In genomic region chr20:43955244-43956191, GRCh38 we compare ENCODE assay signal across 9 cellular contexts. TPM values are rescaled to one million over a fixed set of nuclear protein-coding genes. Genes with fewer than 3 reads are reported as not detected.
DNase-seq lines count a peak whose midpoint lies in the region; ATAC-seq and TF ChIP-seq lines count a peak whose summit lies in the region.
"Had no signal": no experiment of that assay in that cellular context is flagged by ENCODE, and none has a peak within 500 bp of the region (broad histone marks: within the 10 kb centered on the region; RNA-seq: fewer than 3 reads in every experiment).

No MANE protein-coding gene starts in this region.

- peaks cover 29 to 50% of the 10 kb centered on the region in 2 experiments for H3K4me1 ChIP-seq in neutrophil (ENCODE audit: control insufficient read depth in 1 of 2, insufficient read depth in 1 of 2, low read depth in 1 of 2, low read length in 1 of 2)

- peak overlapping the region; percentile 76 for H3K4me3 Mint-ChIP-seq in T-helper 17 cell
- no peak overlapping the region for H3K4me3 Mint-ChIP-seq in brain

- DNase-seq in CD1c-positive myeloid dendritic cell (ENCODE audit: extremely low spot score) (peak; percentile 61), T-helper 17 cell (peak in 2 of 3 donors; percentile 17 to 38), ecto neural progenitor cell (ENCODE audit: low spot score) (no peak)

- H3K36me3 ChIP-seq in neutrophil, result no peaks in the 10 kb centered on the region
- H3K36me3 ChIP-seq: Peyer's patch had no signal

- TF ChIP-seq CTCF in brain (conservative IDR thresholded peaks at IDR 0.05) (no peak), neutrophil (IDR thresholded peaks at IDR 0.05) (no peak)

- H3K4me1 Mint-ChIP-seq in T-helper 17 cell, result peaks cover 66% of the 10 kb centered on the region
- peaks cover 60% of the 10 kb centered on the region for H3K4me1 Mint-ChIP-seq in brain

- peak overlapping the region; percentile 78 for H3K27ac ChIP-seq in neutrophil

- H3K27me3 Mint-ChIP-seq in T-helper 17 cell (peaks cover 17% of the 10 kb centered on the region), brain (peaks cover 14% of the 10 kb centered on the region)

- ATAC-seq in GM19463 (IDR thresholded peaks at IDR 0.05; ENCODE audit: unreplicated experiment), result peak; percentile 65
- peak; percentile 50 for ATAC-seq in HG03469 (IDR thresholded peaks at IDR 0.05; ENCODE audit: unreplicated experiment)
- peak; percentile 64 for ATAC-seq in T-helper 17 cell
- no peak for ATAC-seq in GM19324 (IDR thresholded peaks at IDR 0.05; ENCODE audit: low FRiP score, unreplicated experiment)

- peak overlapping the region in 1 of 2 experiments; percentile 40 for H3K4me3 ChIP-seq in neutrophil (ENCODE audit: low read depth in 1 of 2, low read length in 1 of 2)
- H3K4me3 ChIP-seq: Peyer's patch had no signal

- peaks cover 15% of the 10 kb centered on the region for H3K27me3 ChIP-seq in neutrophil
- H3K27me3 ChIP-seq: Peyer's patch had no signal

- H3K27ac Mint-ChIP-seq in T-helper 17 cell (peak overlapping the region; percentile 90), brain (peak overlapping the region in 3 of 5 experiments; percentile 37 to 58 (median 58))

- peaks cover 2% of the 10 kb centered on the region for H3K36me3 Mint-ChIP-seq in T-helper 17 cell (ENCODE audit: low read depth)
- no peaks in the 10 kb centered on the region for H3K36me3 Mint-ChIP-seq in brain

- H3K9me3 ChIP-seq in T-helper 17 cell (ENCODE audit: control insufficient read depth, low read length, poor library complexity, severe bottlenecking) (no peaks in the 10 kb centered on the region), neutrophil (no peaks in the 10 kb centered on the region)
- H3K9me3 ChIP-seq: Peyer's patch had no signal

- no peaks in the 10 kb centered on the region for H3K9me3 Mint-ChIP-seq in brain

RNA-seq across cellular contexts. Expression of gene TOX2, which starts 40.9 kb away (rescaled TPM):
- 1 to 10 TPM; 1.7 to 2.2 TPM for total RNA-seq in T-helper 17 cell
- 39.5 TPM for polyA plus RNA-seq in brain (ENCODE audit: insufficient read depth, low read depth, low replicate concordance)
